Comparison of ENCODE assay signal across 29 cellular contexts in genomic region chr22:49031746-49032330, GRCh38.
"Had no signal": no experiment of that assay in that cellular context is flagged by ENCODE, and none has a peak within 500 bp of the region (broad histone marks: within the 10 kb centered on the region; RNA-seq: fewer than 3 reads in every experiment).

No MANE protein-coding gene starts in this region.

- H3K4me1 ChIP-seq: heart right ventricle, left lung, lower lobe of right lung, right lobe of liver, tibial nerve, vagina had no signal

- H3K36me3 Mint-ChIP-seq: naive thymus-derived CD8-positive, alpha-beta T cell; stimulated activated effector memory CD8-positive, alpha-beta T cell treated with anti-CD3 and anti-CD28 coated beads, Interleukin-12 subunit alpha, Interleukin-12 subunit beta, amount 100 ng/mL, for 72 hours; type B pancreatic cell had no signal

- H3K27ac Mint-ChIP-seq: naive thymus-derived CD8-positive, alpha-beta T cell; nephron progenitor cell; progenitor cell of endocrine pancreas; stimulated activated effector memory CD8-positive, alpha-beta T cell treated with anti-CD3 and anti-CD28 coated beads, Interleukin-12 subunit alpha, Interleukin-12 subunit beta, amount 100 ng/mL, for 72 hours; type B pancreatic cell had no signal

- H3K4me1 Mint-ChIP-seq: nephron progenitor cell; stimulated activated naive CD8-positive, alpha-beta T cell treated with anti-CD3 and anti-CD28 coated beads, Interleukin-15, amount 100 ng/mL, for 72 hours had no signal

- ATAC-seq: heart right ventricle; left colon; left lung; lower lobe of right lung; naive thymus-derived CD8-positive, alpha-beta T cell; right lobe of liver; stimulated activated effector memory CD8-positive, alpha-beta T cell treated with anti-CD3 and anti-CD28 coated beads, Interleukin-12 subunit alpha, Interleukin-12 subunit beta, amount 100 ng/mL, for 72 hours; stimulated activated naive CD8-positive, alpha-beta T cell treated with anti-CD3 and anti-CD28 coated beads, Interleukin-15, amount 100 ng/mL, for 72 hours had no signal

- H3K9me3 ChIP-seq: heart right ventricle, left lung, lower lobe of right lung, neutrophil, ovary, right atrium auricular region, right lobe of liver, tibial nerve, vagina had no signal

- H3K79me2 ChIP-seq: hepatocyte had no signal

- H3K9me3 Mint-ChIP-seq: stimulated activated naive CD8-positive, alpha-beta T cell treated with anti-CD3 and anti-CD28 coated beads, Interleukin-15, amount 100 ng/mL, for 72 hours; type B pancreatic cell had no signal

- H3K4me3 Mint-ChIP-seq: naive thymus-derived CD8-positive, alpha-beta T cell; nephron progenitor cell; stimulated activated effector memory CD8-positive, alpha-beta T cell treated with anti-CD3 and anti-CD28 coated beads, Interleukin-12 subunit alpha, Interleukin-12 subunit beta, amount 100 ng/mL, for 72 hours; stimulated activated naive CD8-positive, alpha-beta T cell treated with anti-CD3 and anti-CD28 coated beads, Interleukin-15, amount 100 ng/mL, for 72 hours; type B pancreatic cell had no signal

- H3K4me2 ChIP-seq: hepatocyte, smooth muscle cell had no signal

- H3K36me3 ChIP-seq: heart right ventricle, left lung, lower lobe of right lung, neutrophil, ovary, right atrium auricular region, right lobe of liver, tibial nerve, vagina had no signal

- H3K27me3 ChIP-seq: neutrophil, ovary, right atrium auricular region, right lobe of liver, tibial nerve, vagina had no signal

- H3K4me3 ChIP-seq: heart right ventricle, hepatocyte, left lung, lower lobe of right lung, ovary, right atrium auricular region, right lobe of liver, smooth muscle cell, tibial nerve, vagina had no signal

- H2AFZ ChIP-seq: hepatocyte had no signal

- H3K27ac ChIP-seq: heart right ventricle, hepatocyte, left lung, lower lobe of right lung, neutrophil, ovary, right atrium auricular region, right lobe of liver, tibial nerve, vagina had no signal

- DNase-seq: heart right ventricle; islet precursor cell; kidney glomerular epithelial cell; left colon; left lung; lower lobe of right lung; mammary epithelial cell; mesenchymal stem cell; naive thymus-derived CD8-positive, alpha-beta T cell; nephron progenitor cell; occipital lobe; ovary; right lobe of liver; stimulated activated CD4-positive, alpha-beta T cell treated with anti-CD3 and anti-CD28 coated beads, Interleukin-12 subunit alpha, Interleukin-12 subunit beta, amount 100 ng/mL, for 4 hours; stimulated activated CD4-positive, alpha-beta T cell treated with anti-CD3 and anti-CD28 coated beads, Interleukin-15, amount 100 ng/mL, for 24 hours; stimulated activated CD4-positive, alpha-beta T cell treated with anti-CD3 and anti-CD28 coated beads, Interleukin-2, amount 100 ng/mL, for 24 hours; stimulated activated CD4-positive, alpha-beta T cell treated with anti-CD3 and anti-CD28 coated beads, Interleukin-4, amount 100 ng/mL, for 1 hour; stimulated activated naive CD4-positive, alpha-beta T cell treated with Interleukin-2 at 50 U/mL for 16 hours; stimulated activated naive CD8-positive, alpha-beta T cell treated with anti-CD3 and anti-CD28 coated beads, Interleukin-15, amount 100 ng/mL, for 72 hours; substantia nigra had no signal
